ENCODE assay signal across 9 cellular contexts in genomic region chr5:143106175-143106574, GRCh38.
DNase-seq lines count a peak whose midpoint lies in the region; ATAC-seq, FAIRE-seq and TF ChIP-seq lines count a peak whose summit lies in the region.
"Had no signal": no experiment of that assay in that cellular context is flagged by ENCODE, and none has a peak within 500 bp of the region (broad histone marks: within the 10 kb centered on the region; RNA-seq: fewer than 3 reads in every experiment).

No MANE protein-coding gene starts in this region.

- peak; percentile 73 for TF ChIP-seq CTCF in VCaP (conservative IDR thresholded peaks at IDR 0.05)

- no peak overlapping the region for H3K27ac ChIP-seq in VCaP

- FAIRE-seq in HTR-8/SVneo (lab: Jason Lieb, UNC) (peak; percentile 38), GM19239 (lab: Jason Lieb, UNC) (no peak)
- FAIRE-seq: colon had no signal

- DNase-seq in AG20443 (ENCODE audit: low spot score) (peak; percentile 81), HTR-8/SVneo (ENCODE audit: insufficient read length, low spot score) (peak; percentile 63), iPS-NIHi7 (ENCODE audit: extremely low spot score) (peak; percentile 33), GM19239 (ENCODE audit: insufficient read length, low spot score) (no peak)

- no peak for ATAC-seq in HG02759 (IDR thresholded peaks at IDR 0.05; ENCODE audit: unreplicated experiment)
- ATAC-seq in HG03280 (IDR thresholded peaks at IDR 0.05; ENCODE audit: unreplicated experiment), result no peak
- ATAC-seq in GM19351 (IDR thresholded peaks at IDR 0.05; ENCODE audit: unreplicated experiment), result no peak
